ENCODE assay signal across 1 cellular context in the genomic region with DNA sequence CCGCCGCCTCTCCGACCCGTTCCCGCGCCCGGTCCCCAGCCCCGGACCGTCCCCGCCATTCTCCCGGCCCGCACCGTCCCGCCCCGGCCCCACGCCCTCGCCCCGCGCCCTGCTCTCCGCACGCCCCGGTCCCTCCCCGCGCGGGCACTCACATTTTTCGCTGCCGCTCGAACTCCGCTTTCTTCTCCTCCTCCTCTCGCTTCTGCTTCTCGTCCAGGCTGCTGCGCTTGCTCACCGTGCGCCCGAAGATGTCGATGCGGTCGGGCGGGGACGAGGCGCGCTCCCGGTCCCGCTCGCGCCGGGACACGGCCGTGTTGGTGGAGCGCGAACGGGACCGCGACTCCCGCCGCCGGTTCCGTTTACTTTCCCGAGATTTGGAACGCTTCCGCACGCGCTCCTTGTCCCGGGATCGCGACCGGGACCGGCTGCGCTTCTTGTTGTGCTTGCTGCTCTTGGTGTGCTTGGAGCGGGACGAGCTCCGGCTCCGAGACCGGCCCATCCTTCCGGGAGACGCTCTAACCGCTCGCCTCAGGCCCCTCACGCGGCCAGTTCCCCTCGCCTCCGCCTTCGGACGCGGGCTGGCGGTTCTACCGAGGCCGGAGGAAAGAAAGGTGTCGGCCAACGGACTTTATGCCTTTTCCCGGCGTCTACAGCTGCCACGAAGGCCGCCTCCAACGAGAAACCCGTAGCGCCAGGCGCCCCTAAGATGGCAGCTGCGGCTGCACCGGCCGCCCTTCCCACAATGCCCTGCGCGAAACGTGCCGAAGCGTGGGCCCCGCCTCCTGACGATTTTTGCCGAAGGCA.
TF ChIP-seq lines count a peak whose summit lies in the region.

A gene with protein sequence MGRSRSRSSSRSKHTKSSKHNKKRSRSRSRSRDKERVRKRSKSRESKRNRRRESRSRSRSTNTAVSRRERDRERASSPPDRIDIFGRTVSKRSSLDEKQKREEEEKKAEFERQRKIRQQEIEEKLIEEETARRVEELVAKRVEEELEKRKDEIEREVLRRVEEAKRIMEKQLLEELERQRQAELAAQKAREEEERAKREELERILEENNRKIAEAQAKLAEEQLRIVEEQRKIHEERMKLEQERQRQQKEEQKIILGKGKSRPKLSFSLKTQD (minus strand): TSS at position 717 of the 804 bp plus-strand sequence. CDS start 218 bp downstream, at position 499.

TF ChIP-seq in WTC11, 78 proteins besides CTCF, POLR2A, EP300 and RAD21 (continued from another document):
- TF ChIP-seq, protein P1, sequence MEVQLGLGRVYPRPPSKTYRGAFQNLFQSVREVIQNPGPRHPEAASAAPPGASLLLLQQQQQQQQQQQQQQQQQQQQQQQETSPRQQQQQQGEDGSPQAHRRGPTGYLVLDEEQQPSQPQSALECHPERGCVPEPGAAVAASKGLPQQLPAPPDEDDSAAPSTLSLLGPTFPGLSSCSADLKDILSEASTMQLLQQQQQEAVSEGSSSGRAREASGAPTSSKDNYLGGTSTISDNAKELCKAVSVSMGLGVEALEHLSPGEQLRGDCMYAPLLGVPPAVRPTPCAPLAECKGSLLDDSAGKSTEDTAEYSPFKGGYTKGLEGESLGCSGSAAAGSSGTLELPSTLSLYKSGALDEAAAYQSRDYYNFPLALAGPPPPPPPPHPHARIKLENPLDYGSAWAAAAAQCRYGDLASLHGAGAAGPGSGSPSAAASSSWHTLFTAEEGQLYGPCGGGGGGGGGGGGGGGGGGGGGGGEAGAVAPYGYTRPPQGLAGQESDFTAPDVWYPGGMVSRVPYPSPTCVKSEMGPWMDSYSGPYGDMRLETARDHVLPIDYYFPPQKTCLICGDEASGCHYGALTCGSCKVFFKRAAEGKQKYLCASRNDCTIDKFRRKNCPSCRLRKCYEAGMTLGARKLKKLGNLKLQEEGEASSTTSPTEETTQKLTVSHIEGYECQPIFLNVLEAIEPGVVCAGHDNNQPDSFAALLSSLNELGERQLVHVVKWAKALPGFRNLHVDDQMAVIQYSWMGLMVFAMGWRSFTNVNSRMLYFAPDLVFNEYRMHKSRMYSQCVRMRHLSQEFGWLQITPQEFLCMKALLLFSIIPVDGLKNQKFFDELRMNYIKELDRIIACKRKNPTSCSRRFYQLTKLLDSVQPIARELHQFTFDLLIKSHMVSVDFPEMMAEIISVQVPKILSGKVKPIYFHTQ (CRISPR knock-in tag; IDR thresholded peaks at IDR 0.05), result no peak
- 0 out of 2 replicates have a peak, but pooled peaks have one; percentile 25 for TF ChIP-seq CBFB (CRISPR knock-in tag; IDR thresholded peaks at IDR 0.05; ENCODE audit: low read depth)
- no peak for TF ChIP-seq ZNF396 (CRISPR knock-in tag; IDR thresholded peaks at IDR 0.05; ENCODE audit: borderline replicate concordance)
- TF ChIP-seq FOXP1 (CRISPR knock-in tag; IDR thresholded peaks at IDR 0.05; ENCODE audit: borderline replicate concordance), result no peak; the same call in 1 of the 2 replicates
